1 cellular context compared by ENCODE assay signal in the genomic region with DNA sequence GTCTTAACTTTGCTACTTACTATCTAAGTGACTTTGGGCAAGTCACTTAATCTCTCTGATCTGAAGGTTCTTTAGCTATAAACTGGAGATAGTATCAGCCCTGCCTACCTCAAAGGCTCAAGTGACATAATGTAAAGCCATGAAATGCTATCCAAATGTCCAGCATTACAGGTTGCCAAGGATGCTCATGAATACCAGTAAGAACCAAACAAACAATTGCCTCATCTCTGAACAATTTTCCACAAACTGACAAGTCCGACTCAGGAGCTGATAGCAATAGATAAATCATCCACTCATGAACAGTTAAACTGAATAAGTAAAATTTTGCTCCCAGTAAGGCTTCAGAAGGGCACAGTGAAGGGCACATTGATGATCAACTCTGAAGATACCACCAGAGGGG.
A peak's percentile ranks its signal among the peaks of the same experiment; 100 is the strongest.
TF ChIP-seq lines count a peak whose summit lies in the region.

No MANE protein-coding gene starts in this region.

TF ChIP-seq in IMR-90, 13 proteins besides CTCF, POLR2A, EP300 and RAD21:
- TF ChIP-seq NFE2L2 (IDR thresholded peaks at IDR 0.05; ENCODE audit: low read depth, low read length) (no peak), RCOR1 (IDR thresholded peaks at IDR 0.05; ENCODE audit: insufficient replicate concordance, low read length) (no peak), RFX5 (IDR thresholded peaks at IDR 0.05; ENCODE audit: low read depth, low read length) (no peak), CHD1 (IDR thresholded peaks at IDR 0.05; ENCODE audit: low read depth, low read length) (no peak), SMC3 (IDR thresholded peaks at IDR 0.05; ENCODE audit: low read depth, low read length) (no peak), BHLHE40 (IDR thresholded peaks at IDR 0.05; ENCODE audit: low read depth, low read length) (no peak), CEBPB (IDR thresholded peaks at IDR 0.05; ENCODE audit: low read depth, low read length) (0 out of 2 replicates have a peak, but pooled peaks have one; percentile 22)
- TF ChIP-seq, protein P1, sequence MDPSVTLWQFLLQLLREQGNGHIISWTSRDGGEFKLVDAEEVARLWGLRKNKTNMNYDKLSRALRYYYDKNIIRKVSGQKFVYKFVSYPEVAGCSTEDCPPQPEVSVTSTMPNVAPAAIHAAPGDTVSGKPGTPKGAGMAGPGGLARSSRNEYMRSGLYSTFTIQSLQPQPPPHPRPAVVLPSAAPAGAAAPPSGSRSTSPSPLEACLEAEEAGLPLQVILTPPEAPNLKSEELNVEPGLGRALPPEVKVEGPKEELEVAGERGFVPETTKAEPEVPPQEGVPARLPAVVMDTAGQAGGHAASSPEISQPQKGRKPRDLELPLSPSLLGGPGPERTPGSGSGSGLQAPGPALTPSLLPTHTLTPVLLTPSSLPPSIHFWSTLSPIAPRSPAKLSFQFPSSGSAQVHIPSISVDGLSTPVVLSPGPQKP (IDR thresholded peaks at IDR 0.05; ENCODE audit: borderline replicate concordance, low read depth, low read length): no peak
